Comparison of ENCODE assay signal across 29 cellular contexts in the genomic region with DNA sequence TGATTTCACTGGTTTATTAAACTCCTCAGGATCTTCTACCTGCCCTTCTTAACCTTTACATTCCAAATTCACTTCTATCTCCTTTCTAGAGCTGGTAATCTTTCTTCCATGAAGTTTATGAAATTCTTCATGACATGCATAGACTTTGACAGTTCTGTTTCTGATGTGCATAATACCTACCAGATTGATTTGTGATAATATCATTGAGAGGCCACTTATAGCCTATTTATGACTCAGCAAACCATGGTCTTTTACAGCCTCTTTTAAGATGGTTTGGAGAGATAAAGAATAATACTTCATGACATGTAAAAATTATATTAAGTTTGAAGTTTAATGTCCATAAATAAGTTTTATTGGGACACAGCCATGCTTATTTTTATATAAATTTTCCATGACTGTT. TPM values are rescaled to one million over a fixed set of nuclear protein-coding genes. Genes with fewer than 3 reads are reported as not detected.
"Had no signal": no experiment of that assay in that cellular context is flagged by ENCODE, and none has a peak within 500 bp of the region (broad histone marks: within the 10 kb centered on the region; RNA-seq: fewer than 3 reads in every experiment).

No MANE protein-coding gene starts in this region.

- H3K27me3 ChIP-seq: brain microvascular endothelial cell, esophagus muscularis mucosa, gastrocnemius medialis, heart left ventricle had no signal

- H3K4me1 ChIP-seq: esophagus muscularis mucosa, foreskin keratinocyte, gastrocnemius medialis had no signal

- H3K9me3 ChIP-seq: esophagus muscularis mucosa, gastrocnemius medialis, heart left ventricle had no signal

- H3K4me3 ChIP-seq: esophagus muscularis mucosa, gastrocnemius medialis, heart left ventricle had no signal

- H3K27ac ChIP-seq: brain microvascular endothelial cell, esophagus muscularis mucosa, foreskin keratinocyte, gastrocnemius medialis, heart left ventricle had no signal

- DNase-seq: activated CD4-positive, alpha-beta memory T cell treated with anti-CD3 and anti-CD28 coated beads, Interleukin-2, amount 10 ng/mL, durations not matched to agents 7 days and 5 days; activated CD4-positive, alpha-beta T cell treated with anti-CD3 and anti-CD28 coated beads for 1 hour; activated CD4-positive, alpha-beta T cell treated with anti-CD3 and anti-CD28 coated beads for 4 hours; activated CD4-positive, alpha-beta T cell treated with anti-CD3 and anti-CD28 coated beads, Interleukin-2, amount 10 ng/mL, durations not matched to agents 7 days and 5 days; activated CD4-positive, alpha-beta T cell treated with anti-CD3 and anti-CD28 coated beads, Interleukin-2, amount 50 U/mL, for 4 hours; activated CD8-positive, alpha-beta memory T cell treated with anti-CD3 and anti-CD28 coated beads, Interleukin-2, amount 50 U/mL, for 48 hours; activated effector memory CD4-positive, alpha-beta T cell treated with Interleukin-2 at 50 U/mL for 16 hours; activated gamma-delta T cell treated with Interleukin-2 at 50 U/mL for 16 hours; activated naive CD4-positive, alpha-beta T cell treated with anti-CD3 and anti-CD28 coated beads, Interleukin-2, amount 50 U/mL, for 16 hours; activated naive CD4-positive, alpha-beta T cell treated with Interleukin-2 at 50 U/mL for 16 hours; activated T-cell treated with anti-CD3 and anti-CD28 coated beads, Interleukin-2, amount 50 U/mL, for 4 hours; amniotic stem cell; anterior cingulate cortex; brain microvascular endothelial cell; cortex of kidney; dermis blood vessel endothelial cell; effector CD4-positive, alpha-beta T cell; effector memory CD8-positive, alpha-beta T cell; erythroblast; foreskin keratinocyte; gastrocnemius medialis; glutamatergic neuron; heart left ventricle; hypothalamus had no signal

- H3K36me3 ChIP-seq: brain microvascular endothelial cell, esophagus muscularis mucosa, gastrocnemius medialis, heart left ventricle had no signal

- FAIRE-seq: astrocyte, bronchial epithelial cell, colon had no signal

RNA-seq across cellular contexts. Expression of a gene that starts 14.0 kb away (rescaled TPM):
- total RNA-seq: activated CD4-positive, alpha-beta memory T cell treated with anti-CD3 and anti-CD28 coated beads, Interleukin-2, amount 10 ng/mL, durations not matched to agents 7 days and 5 days; gastrocnemius medialis had no signal

RNA-seq across cellular contexts. Expression of a gene that starts 49.3 kb away (rescaled TPM):
- total RNA-seq: activated CD4-positive, alpha-beta memory T cell treated with anti-CD3 and anti-CD28 coated beads, Interleukin-2, amount 10 ng/mL, durations not matched to agents 7 days and 5 days; activated CD4-positive, alpha-beta T cell treated with anti-CD3 and anti-CD28 coated beads, Interleukin-2, amount 10 ng/mL, durations not matched to agents 7 days and 5 days; activated T-cell treated with anti-CD3 and anti-CD28 coated beads, Interleukin-2, amount 50 U/mL, for 4 hours; activated T-helper 17 cell treated with anti-CD3 and anti-CD28 coated beads, Interleukin-2, amount 50 U/mL, for 72 hours; bronchial epithelial cell; foreskin keratinocyte had no signal
- polyA plus RNA-seq: foreskin keratinocyte had no signal
